ENCODE assay signal across 13 cellular contexts in the genomic region with DNA sequence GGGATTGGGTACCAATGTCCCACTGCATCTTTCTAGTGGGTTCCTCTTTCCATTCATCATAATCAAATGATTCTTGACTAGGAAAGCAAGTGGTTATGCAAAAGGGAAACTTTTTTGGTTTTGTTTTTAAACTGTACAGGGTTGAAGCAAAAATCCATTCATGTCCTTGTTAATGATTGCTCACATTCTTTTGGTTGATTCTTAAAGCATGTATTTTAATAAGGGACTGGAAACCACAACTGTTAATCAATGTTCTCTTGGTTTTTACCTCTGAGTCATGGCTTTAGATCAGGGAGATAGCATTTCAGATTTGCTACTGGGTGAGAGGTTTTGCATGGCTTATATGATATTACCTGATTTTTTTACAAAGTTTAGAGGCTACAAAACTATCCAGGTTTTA.
DNase-seq lines count a peak whose midpoint lies in the region; ATAC-seq and TF ChIP-seq lines count a peak whose summit lies in the region.
"Had no signal": no experiment of that assay in that cellular context is flagged by ENCODE, and none has a peak within 500 bp of the region (broad histone marks: within the 10 kb centered on the region; RNA-seq: fewer than 3 reads in every experiment).

No MANE protein-coding gene starts in this region.

- no peak overlapping the region for H3K4me3 ChIP-seq in kidney epithelial cell (ENCODE audit: low read depth, low read length)
- H3K4me3 ChIP-seq: BLaER1 treated with 17β-estradiol and CSF1 and Interleukin-3, amounts not matched to agents 10 nM and 100 nM had no signal

- H3K36me3 ChIP-seq in kidney epithelial cell (ENCODE audit: control insufficient read depth, insufficient read depth, low read length): no peaks in the 10 kb centered on the region
- H3K36me3 ChIP-seq: BLaER1 treated with 17β-estradiol and CSF1 and Interleukin-3, amounts not matched to agents 10 nM and 100 nM had no signal

- DNase-seq in kidney epithelial cell (ENCODE audit: low read depth): peak; percentile 70
- DNase-seq in COR-L47 (lab: John Stamatoyannopoulos, UW): no peak
- DNase-seq in pons (ENCODE audit: low spot score): no peak
- DNase-seq: activated CD4-positive, alpha-beta T cell treated with anti-CD3 and anti-CD28 coated beads, Interleukin-2, amount 50 U/mL, for 1 hour; activated gamma-delta T cell; central memory CD4-positive, alpha-beta T cell; stimulated activated CD4-positive, alpha-beta T cell treated with anti-CD3 and anti-CD28 coated beads, Interleukin-2, amount 100 ng/mL, for 48 hours had no signal

- no peaks in the 10 kb centered on the region for H3K27me3 ChIP-seq in kidney epithelial cell (ENCODE audit: control insufficient read depth, insufficient read depth, low read length)
- H3K27me3 ChIP-seq: BLaER1 treated with 17β-estradiol and CSF1 and Interleukin-3, amounts not matched to agents 10 nM and 100 nM had no signal

- TF ChIP-seq CTCF in kidney epithelial cell (IDR thresholded peaks at IDR 0.05; ENCODE audit: insufficient read depth, low read length, poor library complexity, severe bottlenecking): no peak

- peak; percentile 97 for ATAC-seq in GM18870 (IDR thresholded peaks at IDR 0.05; ENCODE audit: unreplicated experiment)
- peak; percentile 86 for ATAC-seq in GM21737 (IDR thresholded peaks at IDR 0.05; ENCODE audit: unreplicated experiment)
- ATAC-seq in HG03354 (IDR thresholded peaks at IDR 0.05; ENCODE audit: poor library complexity, severe bottlenecking, unreplicated experiment): peak; percentile 95
- no peak for ATAC-seq in HG02852 (IDR thresholded peaks at IDR 0.05; ENCODE audit: unreplicated experiment)
- no peak for ATAC-seq in esophagus mucosa

Comparison
In these comparisons a context has a peak if more than half of its experiments do, and no peak if none do; other contexts are left out.
1. ATAC-seq: peak in GM18870 (single experiment), GM21737 (single experiment) and HG03354 (single experiment); none in HG02852 (single experiment) and esophagus mucosa (single experiment).